Comparison of ENCODE assay signal across 8 cellular contexts in genomic region chr4:108619372-108620100, GRCh38. TPM values are rescaled to one million over a fixed set of nuclear protein-coding genes. Genes with fewer than 3 reads are reported as not detected.
A peak's percentile ranks its signal among the peaks of the same experiment; 100 is the strongest.
DNase-seq lines count a peak whose midpoint lies in the region; ATAC-seq and TF ChIP-seq lines count a peak whose summit lies in the region.

No MANE protein-coding gene starts in this region.

- peak overlapping the region; percentile 76 to 87 (median 83) for H3K27ac ChIP-seq in gastrocnemius medialis

- POLR2A ChIA-PET in activated CD8-positive, alpha-beta T cell treated with anti-CD3 and anti-CD28 coated beads for 36 hours (lab: Charles Lee) = interaction anchor here (0.7 to 2.9 kb wide), 5 partner anchors 10 to 590 kb away, joined by 3 to 26 read pairs (median 4); partner anchors contain the start of gene OSTC

- H3K36me3 ChIP-seq in gastrocnemius medialis = peaks cover 0 to 29% of the 10 kb centered on the region in 2 donors

- no peak for TF ChIP-seq POLR2A in gastrocnemius medialis (IDR thresholded peaks at IDR 0.05)

- H3K4me1 ChIP-seq in gastrocnemius medialis = peaks cover 19 to 21% of the 10 kb centered on the region in 2 donors

- intact Hi-C loops in activated CD8-positive, alpha-beta T cell treated with anti-CD3 and anti-CD28 coated beads for 36 hours (cut with micrococcal nuclease) = no loop called here
- intact Hi-C loops in gastrocnemius medialis (cut with DNase I; ENCODE audit: low total_unique reads) = loop anchor here (1.0 to 10.0 kb wide), 5 partner anchors 31 to 1196 kb away; partner anchors contain the start of genes GAR1, OSTC, PAPSS1 and SGMS2

- peak overlapping the region; percentile 97 for H3K27ac Mint-ChIP-seq in activated CD8-positive, alpha-beta T cell treated with anti-CD3 and anti-CD28 coated beads for 36 hours

- no peaks in the 10 kb centered on the region for H3K27me3 ChIP-seq in gastrocnemius medialis

- H3K9me3 ChIP-seq in gastrocnemius medialis = no peaks in the 10 kb centered on the region

- peaks cover 7% of the 10 kb centered on the region for H3K9me3 Mint-ChIP-seq in activated CD8-positive, alpha-beta T cell treated with anti-CD3 and anti-CD28 coated beads for 36 hours

- H3K27me3 Mint-ChIP-seq in activated CD8-positive, alpha-beta T cell treated with anti-CD3 and anti-CD28 coated beads for 36 hours = no peaks in the 10 kb centered on the region

- H3K4me1 Mint-ChIP-seq in activated CD8-positive, alpha-beta T cell treated with anti-CD3 and anti-CD28 coated beads for 36 hours (ENCODE audit: low read depth) = peaks cover 36% of the 10 kb centered on the region

- peak overlapping the region; percentile 85 for H3K4me3 Mint-ChIP-seq in activated CD8-positive, alpha-beta T cell treated with anti-CD3 and anti-CD28 coated beads for 36 hours

- peak; percentile 74 for DNase-seq in activated CD8-positive, alpha-beta T cell treated with anti-CD3 and anti-CD28 coated beads for 36 hours
- DNase-seq in fibroblast of mammary gland (ENCODE audit: low read depth) (no peak), gastrocnemius medialis (no peak), ecto neural progenitor cell (ENCODE audit: low spot score) (no peak), dedifferentiated amniotic fluid mesenchymal stem cell (ENCODE audit: extremely low spot score) (no peak), KG1 (lab: John Stamatoyannopoulos, UW) (no peak)

- CTCF ChIA-PET in activated CD8-positive, alpha-beta T cell treated with anti-CD3 and anti-CD28 coated beads for 36 hours (lab: Charles Lee) = interaction anchor here (0.7 to 1.1 kb wide), 3 partner anchors 31 to 601 kb away, joined by 3 to 6 read pairs (median 3); partner anchors contain the start of gene OSTC

- in situ Hi-C loops in gastrocnemius medialis (cut with MboI; ENCODE audit: low sequenced_read_pairs in 4 of 4) = loop anchor here in 1 of 4 donors (25.0 kb wide), 1 partner anchor 907 kb away; the partner anchor contains the start of gene PAPSS1

- TF ChIP-seq CTCF in activated CD8-positive, alpha-beta T cell treated with anti-CD3 and anti-CD28 coated beads for 36 hours (IDR thresholded peaks at IDR 0.05) = no peak
- no peak for TF ChIP-seq CTCF in fibroblast of mammary gland (conservative IDR thresholded peaks at IDR 0.05; ENCODE audit: control insufficient read depth, insufficient read depth, low read depth, low read length)
- no peak for TF ChIP-seq CTCF in gastrocnemius medialis (IDR thresholded peaks at IDR 0.05 in 4 of 5, conservative IDR thresholded peaks at IDR 0.05 in 1 of 5)

- H3K36me3 Mint-ChIP-seq in activated CD8-positive, alpha-beta T cell treated with anti-CD3 and anti-CD28 coated beads for 36 hours (ENCODE audit: low read depth) = peaks cover 67% of the 10 kb centered on the region

- H3K4me3 ChIP-seq in fibroblast of mammary gland (ENCODE audit: control insufficient read depth, low read depth, low read length) (peak overlapping the region; percentile 87), gastrocnemius medialis (peak overlapping the region; percentile 75 to 87 (median 79))

- ATAC-seq in GM18907 (IDR thresholded peaks at IDR 0.05; ENCODE audit: unreplicated experiment) (peak; percentile 11), HG03175 (IDR thresholded peaks at IDR 0.05; ENCODE audit: unreplicated experiment) (peak; percentile 6), gastrocnemius medialis (peak in 1 of 2 donors; percentile 4)
- ATAC-seq in activated CD8-positive, alpha-beta T cell treated with anti-CD3 and anti-CD28 coated beads for 36 hours = peak; percentile 46

RNA-seq across cellular contexts. Expression of gene RPL34, which starts 0.8 kb away (rescaled TPM):
- total RNA-seq in activated CD8-positive, alpha-beta T cell treated with anti-CD3 and anti-CD28 coated beads for 36 hours = 1,000 to 10,000 TPM; 1,848 to 1,919 TPM
- 100 to 1,000 TPM; 419 to 608 (median 540) TPM for total RNA-seq in gastrocnemius medialis

RNA-seq across cellular contexts. Expression of gene OSTC, which starts 30.9 kb away (rescaled TPM):
- total RNA-seq in activated CD8-positive, alpha-beta T cell treated with anti-CD3 and anti-CD28 coated beads for 36 hours = 10 to 100 TPM; 75.7 to 80.0 TPM
- total RNA-seq in gastrocnemius medialis = 10 to 100 TPM; 15.5 to 25.0 (median 23.2) TPM
